In the genomic region with DNA sequence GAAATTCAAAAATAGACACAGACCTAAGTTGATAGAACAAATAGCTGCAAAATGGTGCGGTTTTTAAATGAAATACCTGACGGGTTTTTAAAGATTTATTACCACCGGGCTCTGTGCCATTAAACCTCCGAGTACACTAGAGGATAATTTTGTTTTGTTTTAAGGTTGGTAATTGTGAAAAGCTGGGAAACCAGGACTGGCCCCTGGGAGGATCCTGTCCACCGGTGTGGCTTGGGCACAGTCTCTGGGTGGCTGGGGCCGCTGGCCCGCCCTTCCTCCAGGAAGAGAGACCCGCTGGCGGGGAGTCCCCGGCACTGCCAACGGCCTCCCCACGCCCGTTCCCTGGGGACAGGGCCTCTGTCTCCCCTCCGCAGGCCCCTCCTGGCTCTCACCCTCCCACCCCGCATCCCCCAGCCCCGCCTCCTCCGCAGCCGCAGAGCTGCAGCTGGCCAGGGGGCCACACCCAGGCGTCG, we compare ENCODE assay signal across 8 cellular contexts. TPM values are rescaled to one million over a fixed set of nuclear protein-coding genes. Genes with fewer than 3 reads are reported as not detected.
DNase-seq lines count a peak whose midpoint lies in the region; TF ChIP-seq lines count a peak whose summit lies in the region.

No MANE protein-coding gene starts in this region.

- no peak overlapping the region for H3K27ac ChIP-seq in GM23248

- peaks cover 38% of the 10 kb centered on the region for H3F3A ChIP-seq in GM23248 (ENCODE audit: insufficient read depth)

- peaks cover 41% of the 10 kb centered on the region for H3K4me1 ChIP-seq in GM23248 (ENCODE audit: insufficient read depth)

- peak overlapping the region; percentile 68 for H2AFZ ChIP-seq in GM23248

- H3K4me3 ChIP-seq in GM23248 (peak overlapping the region; percentile 66), cardiac fibroblast (replicated peaks in 1 of 2; ENCODE audit: low read depth in 2 of 2, low read length in 2 of 2) (peak overlapping the region; percentile 55 to 57)

- no peaks in the 10 kb centered on the region for H4K20me1 ChIP-seq in GM23248 (ENCODE audit: insufficient read depth)

- no peaks in the 10 kb centered on the region for H3K27me3 ChIP-seq in GM23248 (replicated peaks; ENCODE audit: insufficient read depth)

- H3K9me3 Mint-ChIP-seq in mesothelial cell of epicardium, result no peaks in the 10 kb centered on the region

- no peak overlapping the region for H3K27ac Mint-ChIP-seq in mesothelial cell of epicardium

- H3K4me2 ChIP-seq in GM23248 (ENCODE audit: unreplicated experiment), result peak overlapping the region; percentile 72

- WGBS in GM23248 (ENCODE audit: low coverage in 1 of 2, low lambda C conversion rate in 2 of 2, missing lambda C conversion rate in 2 of 2), 2 experiments, result 9 to 17% methylated on average over 12 to 20 of the region's 20 CpGs

- no peaks in the 10 kb centered on the region for H3K9me3 ChIP-seq in GM23248 (ENCODE audit: low read depth)

- DNase-seq in GM03348 (ENCODE audit: low spot score) (peak; percentile 72), GM23248 (peak; percentile 40), NCI-H2171 (lab: John Stamatoyannopoulos, UW) (peak; percentile 63), cardiac fibroblast (ENCODE audit: low read depth in 2 of 2) (no peak), mesothelial cell of epicardium (ENCODE audit: low spot score in 2 of 2, unreplicated experiment in 2 of 2) (peak in 1 of 2 experiments; percentile 59), NCI-H2196 treated with DMSO at 0.1 percent for 48 hours (lab: John Stamatoyannopoulos, UW; ENCODE audit: unreplicated experiment) (no peak), ecto neural progenitor cell (ENCODE audit: low spot score) (no peak)
- DNase-seq in activated CD4-positive, alpha-beta T cell treated with anti-CD3 and anti-CD28 coated beads, Interleukin-2, amount 50 U/mL, for 1 hour, result no peak

- H3K9me2 ChIP-seq in GM23248 (ENCODE audit: insufficient read depth), result no peaks in the 10 kb centered on the region

- peak overlapping the region; percentile 52 for H3K9ac ChIP-seq in GM23248

- H3K36me3 ChIP-seq in GM23248 (ENCODE audit: low read depth), result no peaks in the 10 kb centered on the region

- peaks cover 34% of the 10 kb centered on the region for H3K4me1 Mint-ChIP-seq in mesothelial cell of epicardium

- peaks cover 73% of the 10 kb centered on the region for H3K27me3 Mint-ChIP-seq in mesothelial cell of epicardium (ENCODE audit: low read depth)

- H3K4me3 Mint-ChIP-seq in mesothelial cell of epicardium, result peak overlapping the region; percentile 66

- no peaks in the 10 kb centered on the region for H3K79me2 ChIP-seq in GM23248 (ENCODE audit: insufficient read depth)

- in situ Hi-C loops in GM23248 (cut with MboI), result no loop called here

- TF ChIP-seq CTCF in cardiac fibroblast (IDR thresholded peaks at IDR 0.05; ENCODE audit: low read depth, low read length) (no peak), mesothelial cell of epicardium (IDR thresholded peaks at IDR 0.05; ENCODE audit: unreplicated experiment) (no peak)

- no peaks in the 10 kb centered on the region for H3K36me3 Mint-ChIP-seq in mesothelial cell of epicardium

RNA-seq across cellular contexts. Expression of gene KCNJ5, which starts 13.8 kb away (rescaled TPM):
- total RNA-seq in GM23248 (2014; rRNA removed; shearing (Covaris generic)), result under 0.01 TPM in 1 of 2 replicates, not detected in the other
- not detected in 2 replicates for polyA plus RNA-seq in GM23248 (2016; fragmentation: Nextera tagmentation; extraction: Ambion mirVana)
- total RNA-seq in mesothelial cell of epicardium, result 0.09 to 0.23 TPM (median 0.11 TPM) in 3 replicates

RNA-seq across cellular contexts. Expression of gene TP53AIP1, which starts 37.8 kb away (rescaled TPM):
- not detected in 2 replicates for total RNA-seq in GM23248 (2014; rRNA removed; shearing (Covaris generic))
- not detected in 2 replicates for polyA plus RNA-seq in GM23248 (2016; fragmentation: Nextera tagmentation; extraction: Ambion mirVana)
- total RNA-seq in mesothelial cell of epicardium, result 0.45 to 0.68 TPM (median 0.47 TPM) in 3 replicates

RNA-seq across cellular contexts. Expression of gene KCNJ1, which starts 37.8 kb away (rescaled TPM):
- not detected in 2 replicates for total RNA-seq in GM23248 (2014; rRNA removed; shearing (Covaris generic))
- polyA plus RNA-seq in GM23248 (2016; fragmentation: Nextera tagmentation; extraction: Ambion mirVana), result not detected in 2 replicates
- total RNA-seq in mesothelial cell of epicardium, result not detected in 3 replicates

Comparison
In these comparisons a context has a peak if more than half of its experiments do, and no peak if none do; other contexts are left out.
1. DNase-seq: peak in GM03348 (single experiment), GM23248 (single experiment) and NCI-H2171 (single experiment); none in cardiac fibroblast (0 of 2), NCI-H2196 treated with DMSO at 0.1 percent for 48 hours (single experiment), ecto neural progenitor cell (single experiment) and activated CD4-positive, alpha-beta T cell treated with anti-CD3 and anti-CD28 coated beads, Interleukin-2, amount 50 U/mL, for 1 hour (single experiment).